30 cellular contexts compared by ENCODE assay signal in genomic region chr2:105689484-105689883, GRCh38.
"Had no signal": no experiment of that assay in that cellular context is flagged by ENCODE, and none has a peak within 500 bp of the region (broad histone marks: within the 10 kb centered on the region; RNA-seq: fewer than 3 reads in every experiment).

No MANE protein-coding gene starts in this region.

- H3K4me3 Mint-ChIP-seq: immature natural killer cell; mesothelial cell of epicardium; natural killer cell treated with Interleukin-12 subunit alpha and Interleukin-12 subunit beta and Interleukin-15 and Interleukin-18, amount 100 ng/mL, for 72 hours; neural crest cell; stimulated activated naive CD8-positive, alpha-beta T cell treated with anti-CD3 and anti-CD28 coated beads, Interleukin-15, Interleukin-2, amounts not matched to agents 100 ng/mL and 50 ng/mL, for 24 hours had no signal

- DNase-seq: hypothalamus; immature natural killer cell; kidney; left colon; left lung; lower lobe of right lung; mammary epithelial cell; mesenchymal stem cell; naive B cell; occipital lobe; stimulated activated CD4-positive, alpha-beta T cell treated with anti-CD3 and anti-CD28 coated beads, Interleukin-12 subunit alpha, Interleukin-12 subunit beta, amount 100 ng/mL, for 4 hours; stimulated activated CD4-positive, alpha-beta T cell treated with anti-CD3 and anti-CD28 coated beads, Interleukin-15, amount 100 ng/mL, for 24 hours; stimulated activated CD4-positive, alpha-beta T cell treated with anti-CD3 and anti-CD28 coated beads, Interleukin-2, amount 100 ng/mL, for 24 hours; stimulated activated CD4-positive, alpha-beta T cell treated with anti-CD3 and anti-CD28 coated beads, Interleukin-4, amount 100 ng/mL, for 1 hour; stimulated activated naive CD4-positive, alpha-beta T cell; tibial artery; trophoblast cell; upper lobe of right lung had no signal

- H3K4me3 ChIP-seq: left lung, lower lobe of right lung, right atrium auricular region, skin epidermis, suprapubic skin, thoracic aorta, tibial artery, upper lobe of right lung had no signal

- H3K9me3 Mint-ChIP-seq: immature natural killer cell; mesothelial cell of epicardium; stimulated activated naive CD8-positive, alpha-beta T cell treated with anti-CD3 and anti-CD28 coated beads, Interleukin-15, Interleukin-2, amounts not matched to agents 100 ng/mL and 50 ng/mL, for 24 hours had no signal

- H3K36me3 Mint-ChIP-seq: mesothelial cell of epicardium; natural killer cell treated with Interleukin-12 subunit alpha and Interleukin-12 subunit beta and Interleukin-15 and Interleukin-18, amount 100 ng/mL, for 72 hours had no signal

- H3K27ac ChIP-seq: left lung, lower lobe of right lung, neutrophil, parathyroid adenoma, right atrium auricular region, skin epidermis, suprapubic skin, thoracic aorta, tibial artery, upper lobe of right lung had no signal

- ATAC-seq: left colon; left lung; natural killer cell treated with Interleukin-12 subunit alpha and Interleukin-12 subunit beta and Interleukin-15 and Interleukin-18, amount 100 ng/mL, for 72 hours; sciatic nerve had no signal

- H3K27ac Mint-ChIP-seq: immature natural killer cell; mesothelial cell of epicardium; natural killer cell treated with Interleukin-12 subunit alpha and Interleukin-12 subunit beta and Interleukin-15 and Interleukin-18, amount 100 ng/mL, for 72 hours; stimulated activated naive CD8-positive, alpha-beta T cell treated with anti-CD3 and anti-CD28 coated beads, Interleukin-15, Interleukin-2, amounts not matched to agents 100 ng/mL and 50 ng/mL, for 24 hours had no signal

- H3K4me1 ChIP-seq: left lung, lower lobe of right lung, parathyroid adenoma, right atrium auricular region, suprapubic skin, tibial artery, upper lobe of right lung had no signal

- H3K4me1 Mint-ChIP-seq: immature natural killer cell, mesothelial cell of epicardium had no signal

- H3K27me3 ChIP-seq: left lung, neutrophil, right atrium auricular region, suprapubic skin, tibial artery, upper lobe of right lung had no signal

- H3K27me3 Mint-ChIP-seq: naive B cell; stimulated activated naive CD8-positive, alpha-beta T cell treated with anti-CD3 and anti-CD28 coated beads, Interleukin-15, Interleukin-2, amounts not matched to agents 100 ng/mL and 50 ng/mL, for 24 hours had no signal

- H3K36me3 ChIP-seq: left lung, lower lobe of right lung, neutrophil, right atrium auricular region, suprapubic skin, thoracic aorta, tibial artery, upper lobe of right lung had no signal

- H2AFZ ChIP-seq: parathyroid adenoma had no signal

- FAIRE-seq: islet of Langerhans, kidney had no signal

- H3K9me3 ChIP-seq: left lung, lower lobe of right lung, neutrophil, right atrium auricular region, suprapubic skin, thoracic aorta, tibial artery, upper lobe of right lung had no signal

- H3K9ac ChIP-seq: parathyroid adenoma had no signal
